Comparison of ENCODE assay signal across 11 cellular contexts in genomic region chr16:28622532-28623171, GRCh38. TPM values are rescaled to one million over a fixed set of nuclear protein-coding genes. Genes with fewer than 3 reads are reported as not detected.
DNase-seq lines count a peak whose midpoint lies in the region; ATAC-seq and TF ChIP-seq lines count a peak whose summit lies in the region.
"Not testable (repeated sequence)": the region's sequence is repeated elsewhere in the genome, so short reads cannot be mapped to it uniquely, and the experiment has no call there.
"Had no signal": no experiment of that assay in that cellular context is flagged by ENCODE, and none has a peak within 500 bp of the region (broad histone marks: within the 10 kb centered on the region; RNA-seq: fewer than 3 reads in every experiment).

No MANE protein-coding gene starts in this region.

- H3K27me3 Mint-ChIP-seq in CD4-positive, alpha-beta T cell; activated naive CD8-positive, alpha-beta T cell treated with anti-CD3 and anti-CD28 coated beads for 36 hours: not testable (repeated sequence)

- peak overlapping the region; percentile 53 for H3K27ac Mint-ChIP-seq in CD4-positive, alpha-beta T cell
- H3K27ac Mint-ChIP-seq in activated naive CD8-positive, alpha-beta T cell treated with anti-CD3 and anti-CD28 coated beads for 36 hours: peak overlapping the region; percentile 52

- not testable (repeated sequence) for H3K9me3 ChIP-seq in CD4-positive, alpha-beta T cell (ENCODE audit: control insufficient read depth, low read length); Loucy (ENCODE audit: insufficient read depth, low read depth, low read length); left lung; psoas muscle; testis

- intact Hi-C loops in CD4-positive, alpha-beta T cell (cut with DNase I, micrococcal nuclease); left lung (cut with DNase I); psoas muscle (cut with DNase I): not testable (repeated sequence)
- intact Hi-C loops in testis (cut with DNase I; ENCODE audit: low total_unique reads): loop anchor here (10.0 kb wide), 1 partner anchor 138 kb away; no protein-coding TSS in a partner anchor

- not testable (repeated sequence) for TF ChIP-seq CTCF in CD4-positive, alpha-beta T cell (IDR thresholded peaks at IDR 0.05); Loucy (conservative IDR thresholded peaks at IDR 0.05; ENCODE audit: low read length); VCaP (conservative IDR thresholded peaks at IDR 0.05); epithelial cell of esophagus (IDR thresholded peaks at IDR 0.05; ENCODE audit: insufficient read depth, low read depth, low read length, missing control alignments); left lung (IDR thresholded peaks at IDR 0.05); psoas muscle (IDR thresholded peaks at IDR 0.05); testis (IDR thresholded peaks at IDR 0.05)

- H3K4me3 Mint-ChIP-seq in CD4-positive, alpha-beta T cell: peak overlapping the region; percentile 83
- H3K4me3 Mint-ChIP-seq in activated naive CD8-positive, alpha-beta T cell treated with anti-CD3 and anti-CD28 coated beads for 36 hours: peak overlapping the region; percentile 87

- peaks cover 22% of the 10 kb centered on the region for H3K4me1 Mint-ChIP-seq in CD4-positive, alpha-beta T cell (ENCODE audit: low read depth)
- peaks cover 13% of the 10 kb centered on the region for H3K4me1 Mint-ChIP-seq in activated naive CD8-positive, alpha-beta T cell treated with anti-CD3 and anti-CD28 coated beads for 36 hours

- not testable (repeated sequence) for H3K27me3 ChIP-seq in CD4-positive, alpha-beta T cell (ENCODE audit: control insufficient read depth, insufficient read depth, low read length); Loucy (ENCODE audit: insufficient read depth, low read length, poor library complexity, severe bottlenecking); left lung; psoas muscle (ENCODE audit: insufficient read depth in 3 of 3, low read length in 2 of 3); testis

- ATAC-seq in CD4-positive, alpha-beta T cell (ENCODE audit: poor library complexity): not testable (repeated sequence)
- ATAC-seq in left lung (peak; percentile 59), psoas muscle (peak; percentile 42 to 61 (median 43))

- not testable (repeated sequence) for TF ChIP-seq POLR2A in testis (IDR thresholded peaks at IDR 0.05)

- CTCF ChIA-PET in CD4-positive, alpha-beta T cell (lab: Charles Lee): not testable (repeated sequence)

- peak overlapping the region; percentile 92 for H2AFZ ChIP-seq in Loucy (ENCODE audit: low read length)

- WGBS in psoas muscle, 3 donors: 50 to 52% (median 50%) methylated on average over 22 to 24 of the region's 24 CpGs
- 22 to 28% methylated on average over 16 to 24 of the region's 24 CpGs for WGBS in testis, 2 donors

- DNase-seq in CD4-positive, alpha-beta T cell; activated naive CD8-positive, alpha-beta T cell treated with anti-CD3 and anti-CD28 coated beads for 36 hours; epithelial cell of esophagus (ENCODE audit: low read depth); left lung; psoas muscle; testis: not testable (repeated sequence)

- not testable (repeated sequence) for H3K9me2 ChIP-seq in Loucy (replicated peaks; ENCODE audit: low read depth, low read length)

- not testable (repeated sequence) for H3K36me3 ChIP-seq in Loucy (ENCODE audit: insufficient read depth, low read length); left lung; testis (ENCODE audit: low read depth, missing control alignments)
- peaks cover 0 to 17% of the 10 kb centered on the region in 2 donors for H3K36me3 ChIP-seq in psoas muscle (ENCODE audit: insufficient read depth in 1 of 2, low read depth in 1 of 2)

- peak overlapping the region; percentile 92 for H3K9ac ChIP-seq in Loucy (ENCODE audit: low read depth, low read length, poor library complexity, severe bottlenecking)

- peak overlapping the region; percentile 78 for H3K4me2 ChIP-seq in Loucy (ENCODE audit: low read depth, low read length, poor library complexity, severe bottlenecking)

- POLR2A ChIA-PET in CD4-positive, alpha-beta T cell (lab: Charles Lee): interaction anchor here (0.6 to 1.3 kb wide), 5 partner anchors 12 to 241 kb away, joined by 3 to 5 read pairs (median 3); partner anchors contain the start of genes ATXN2L, SGF29, SH2B1 and SULT1A1

- not testable (repeated sequence) for H3F3A ChIP-seq in Loucy (ENCODE audit: low read depth)

- H3K4me3 ChIP-seq in Loucy (ENCODE audit: low read length, poor library complexity, severe bottlenecking) (peak overlapping the region; percentile 83), epithelial cell of esophagus (ENCODE audit: low read length) (peak overlapping the region; percentile 45), left lung (peak overlapping the region; percentile 54 to 58), psoas muscle (peak overlapping the region; percentile 74), testis (peak overlapping the region; percentile 61 to 73)

- H3K4me1 ChIP-seq in Loucy (ENCODE audit: insufficient read depth, low read length, poor library complexity, severe bottlenecking) (peaks cover 20% of the 10 kb centered on the region), left lung (peaks cover 0 to 17% of the 10 kb centered on the region in 2 donors)
- H3K4me1 ChIP-seq in psoas muscle, testis: not testable (repeated sequence)

- not testable (repeated sequence) for H3K27ac ChIP-seq in CD4-positive, alpha-beta T cell (ENCODE audit: low read depth, low read length)
- peak overlapping the region; percentile 51; the same call in 1 of the 2 replicates for H3K27ac ChIP-seq in VCaP
- H3K27ac ChIP-seq in left lung: peak overlapping the region in 1 of 2 donors; percentile 55
- peak overlapping the region; percentile 63 for H3K27ac ChIP-seq in psoas muscle
- H3K27ac ChIP-seq in testis: peak overlapping the region; percentile 34 to 39

- not testable (repeated sequence) for H3K9me3 Mint-ChIP-seq in CD4-positive, alpha-beta T cell; activated naive CD8-positive, alpha-beta T cell treated with anti-CD3 and anti-CD28 coated beads for 36 hours

- peaks cover 17% of the 10 kb centered on the region for H3K36me3 Mint-ChIP-seq in CD4-positive, alpha-beta T cell (ENCODE audit: low read depth)
- not testable (repeated sequence) for H3K36me3 Mint-ChIP-seq in activated naive CD8-positive, alpha-beta T cell treated with anti-CD3 and anti-CD28 coated beads for 36 hours

- not testable (repeated sequence) for H4K20me1 ChIP-seq in Loucy (ENCODE audit: insufficient read depth, low read length, poor library complexity, severe bottlenecking)

- peaks cover 36% of the 10 kb centered on the region for H3K79me2 ChIP-seq in Loucy (ENCODE audit: insufficient read depth, low read length)

RNA-seq across cellular contexts. Expression of gene SULT1A1, which starts 12.8 kb away (rescaled TPM):
- 10 to 100 TPM; 13.8 to 14.4 TPM for total RNA-seq in CD4-positive, alpha-beta T cell
- 10 to 100 TPM; 11.6 to 13.3 TPM for total RNA-seq in activated naive CD8-positive, alpha-beta T cell treated with anti-CD3 and anti-CD28 coated beads for 36 hours
- total RNA-seq in left lung (10 to 100 TPM; 38.6 to 68.6 TPM), psoas muscle (10 to 100 TPM in 3 of 4 donors, 1 to 10 TPM in 1; 8.1 to 22.8 (median 13.4) TPM), testis (10 to 100 TPM; 34.9 to 42.6 TPM)
- polyA plus RNA-seq in psoas muscle (1 to 10 TPM; 2.8 to 6.3 (median 3.5) TPM), testis (ENCODE audit: insufficient read depth, low read depth, low replicate concordance) (50.9 TPM)
- total RNA-seq: RPMI7951, smooth muscle cell had no signal

RNA-seq across cellular contexts. Expression of gene NPIPB8, which starts 15.2 kb away (rescaled TPM):
- under 1 TPM in 1 of 2 experiments, not detected in 1; 0.58 TPM for total RNA-seq in CD4-positive, alpha-beta T cell
- under 1 TPM in 1 of 2 experiments, not detected in 1; 0.39 TPM for total RNA-seq in activated naive CD8-positive, alpha-beta T cell treated with anti-CD3 and anti-CD28 coated beads for 36 hours
- total RNA-seq in left lung (under 1 TPM; 0.16 to 0.38 TPM), psoas muscle (under 1 TPM in 1 of 4 donors, not detected in 3; 0.78 TPM), testis (10 to 100 TPM in 1 of 2 donors, 1 to 10 TPM in 1; 5.8 to 11.5 TPM)
- polyA plus RNA-seq in psoas muscle (not detected), testis (ENCODE audit: insufficient read depth, low read depth, low replicate concordance) (13.5 TPM)
- total RNA-seq: mucosa of gallbladder, RPMI7951, smooth muscle cell had no signal

RNA-seq across cellular contexts. Expression of gene SULT1A2, which starts 25.8 kb away (rescaled TPM):
- under 1 TPM; 0.19 to 0.45 TPM for total RNA-seq in CD4-positive, alpha-beta T cell
- under 1 TPM; 0.24 to 0.68 TPM for total RNA-seq in activated naive CD8-positive, alpha-beta T cell treated with anti-CD3 and anti-CD28 coated beads for 36 hours
- 10 to 100 TPM in 1 of 2 donors, 1 to 10 TPM in 1; 5.2 to 16.6 TPM for total RNA-seq in left lung
- 1 to 10 TPM in 1 of 4 donors, under 1 TPM in 2, not detected in 1; 0.34 to 1.5 (median 0.52) TPM for total RNA-seq in psoas muscle
- polyA plus RNA-seq in psoas muscle: under 1 TPM in 2 of 3 donors, not detected in 1; 0.09 to 0.34 TPM
- 1 to 10 TPM; 1.1 to 2.5 TPM for total RNA-seq in testis
- polyA plus RNA-seq in testis (ENCODE audit: insufficient read depth, low read depth, low replicate concordance): 0.96 TPM
- total RNA-seq: RPMI7951, smooth muscle cell had no signal
- polyA plus RNA-seq: smooth muscle cell had no signal
